28 cellular contexts compared by ENCODE assay signal in the genomic region with DNA sequence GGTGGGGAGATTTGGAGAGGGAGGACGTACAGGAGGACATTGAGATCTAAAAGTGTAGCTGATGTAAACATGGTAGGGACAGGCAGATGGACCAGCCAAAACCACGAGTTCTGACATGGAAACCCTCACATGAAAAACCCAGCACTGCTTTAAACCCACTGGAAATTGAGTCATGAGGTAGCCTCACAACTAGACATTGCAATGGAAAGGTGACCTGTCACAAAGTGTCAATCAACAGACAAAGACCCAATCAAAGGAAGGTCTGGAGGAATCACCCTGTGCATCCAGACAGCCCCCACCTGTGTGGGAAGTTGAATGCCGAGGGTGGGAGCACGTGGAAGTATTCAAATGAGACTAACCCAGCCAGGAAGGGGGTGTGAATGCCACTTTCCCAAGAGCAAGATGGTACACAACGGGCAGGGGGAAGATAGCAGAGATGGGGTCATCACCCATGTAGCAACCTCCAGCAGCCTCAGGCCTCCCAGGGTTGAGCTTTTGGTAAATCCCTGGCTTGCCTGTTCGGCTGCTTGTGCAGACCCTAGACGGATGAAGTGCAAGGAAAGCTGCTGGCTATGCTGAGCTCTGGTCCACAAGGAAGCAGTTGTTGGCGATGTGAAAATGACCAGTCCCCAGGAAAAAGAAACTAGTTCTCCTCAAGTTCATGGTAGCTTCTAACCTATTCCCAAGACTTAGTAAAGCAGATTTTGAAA. TPM values are rescaled to one million over a fixed set of nuclear protein-coding genes. Genes with fewer than 3 reads are reported as not detected.
DNase-seq lines count a peak whose midpoint lies in the region.
"Had no signal": no experiment of that assay in that cellular context is flagged by ENCODE, and none has a peak within 500 bp of the region (broad histone marks: within the 10 kb centered on the region; RNA-seq: fewer than 3 reads in every experiment).

No MANE protein-coding gene starts in this region.

- H3K27me3 Mint-ChIP-seq in activated naive CD4-positive, alpha-beta T cell treated with anti-CD3 and anti-CD28 coated beads, Interleukin-2, amount 50 U/mL, for 24 hours = no peaks in the 10 kb centered on the region
- no peaks in the 10 kb centered on the region for H3K27me3 Mint-ChIP-seq in activated CD4-positive, alpha-beta memory T cell treated with anti-CD3 and anti-CD28 coated beads, Interleukin-2, amount 10 ng/mL, durations not matched to agents 7 days and 5 days

- DNase-seq in activated naive CD4-positive, alpha-beta T cell (lab: John Stamatoyannopoulos, UW) = no peak
- no peak for DNase-seq in activated CD4-positive, alpha-beta memory T cell treated with anti-CD3 and anti-CD28 coated beads, Interleukin-2, amount 10 ng/mL, durations not matched to agents 7 days and 5 days
- DNase-seq in glomerular visceral epithelial cell (ENCODE audit: extremely low spot score) (no peak), HT-29 (ENCODE audit: low spot score) (no peak), COLO668 (lab: John Stamatoyannopoulos, UW; ENCODE audit: unreplicated experiment) (no peak)
- DNase-seq: Caco-2; DMS79 treated with DMSO at 0.1 percent for 48 hours; effector CD8-positive, alpha-beta T cell; foreskin melanocyte; GM23248; HFFc6; MV-4-11; NCI-H2171 treated with DMSO at 0.1 percent for 48 hours; NCI-H526; posterior cingulate gyrus; sigmoid colon; T-helper 9 cell had no signal

- H3K36me3 Mint-ChIP-seq in activated naive CD4-positive, alpha-beta T cell treated with anti-CD3 and anti-CD28 coated beads, Interleukin-2, amount 50 U/mL, for 24 hours = peaks cover 12% of the 10 kb centered on the region
- peaks cover 82% of the 10 kb centered on the region for H3K36me3 Mint-ChIP-seq in activated CD4-positive, alpha-beta memory T cell treated with anti-CD3 and anti-CD28 coated beads, Interleukin-2, amount 10 ng/mL, durations not matched to agents 7 days and 5 days (ENCODE audit: low read depth)
- H3K36me3 Mint-ChIP-seq: brain, neural progenitor cell had no signal

- H3K4me3 Mint-ChIP-seq in activated naive CD4-positive, alpha-beta T cell treated with anti-CD3 and anti-CD28 coated beads, Interleukin-2, amount 50 U/mL, for 24 hours = no peak overlapping the region
- no peak overlapping the region for H3K4me3 Mint-ChIP-seq in activated CD4-positive, alpha-beta memory T cell treated with anti-CD3 and anti-CD28 coated beads, Interleukin-2, amount 10 ng/mL, durations not matched to agents 7 days and 5 days
- H3K4me3 Mint-ChIP-seq: brain, HFFc6, neural progenitor cell had no signal

- H3K4me1 Mint-ChIP-seq in activated naive CD4-positive, alpha-beta T cell treated with anti-CD3 and anti-CD28 coated beads, Interleukin-2, amount 50 U/mL, for 24 hours = peaks cover 87% of the 10 kb centered on the region
- peaks cover 72% of the 10 kb centered on the region for H3K4me1 Mint-ChIP-seq in activated CD4-positive, alpha-beta memory T cell treated with anti-CD3 and anti-CD28 coated beads, Interleukin-2, amount 10 ng/mL, durations not matched to agents 7 days and 5 days
- H3K4me1 Mint-ChIP-seq: neural progenitor cell had no signal

- CTCF ChIA-PET in activated CD4-positive, alpha-beta memory T cell treated with anti-CD3 and anti-CD28 coated beads, Interleukin-2, amount 10 ng/mL, durations not matched to agents 7 days and 5 days (lab: Charles Lee) = interaction anchor here (0.8 to 4.5 kb wide), 9 partner anchors 9 to 304 kb away, joined by 3 to 23 read pairs (median 8); partner anchors contain the start of gene EIF2D

- peaks cover 85% of the 10 kb centered on the region for H3K4me1 ChIP-seq in mononuclear cell (ENCODE audit: insufficient read depth, low read length)
- H3K4me1 ChIP-seq: Caco-2, neural progenitor cell, vagina had no signal

- POLR2A ChIA-PET in activated CD4-positive, alpha-beta memory T cell treated with anti-CD3 and anti-CD28 coated beads, Interleukin-2, amount 10 ng/mL, durations not matched to agents 7 days and 5 days (lab: Charles Lee) = interaction anchor here (1.0 kb wide), 1 partner anchor 231 kb away, joined by 3 read pairs; no protein-coding TSS in a partner anchor

- H3K27me3 ChIP-seq in mononuclear cell (ENCODE audit: insufficient read depth, low read length) = no peaks in the 10 kb centered on the region
- H3K27me3 ChIP-seq: vagina had no signal

- peak overlapping the region; percentile 1 for H3K4me3 ChIP-seq in mononuclear cell (ENCODE audit: low read length)
- H3K4me3 ChIP-seq: GM23248, hepatocyte, neural progenitor cell, sigmoid colon, SK-N-MC, vagina had no signal

- H3K9me3 ChIP-seq in mononuclear cell (ENCODE audit: low read depth, low read length) = no peaks in the 10 kb centered on the region
- H3K9me3 ChIP-seq: Caco-2, sigmoid colon, vagina had no signal

- no peaks in the 10 kb centered on the region for H3K9me3 Mint-ChIP-seq in activated naive CD4-positive, alpha-beta T cell treated with anti-CD3 and anti-CD28 coated beads, Interleukin-2, amount 50 U/mL, for 24 hours
- no peaks in the 10 kb centered on the region for H3K9me3 Mint-ChIP-seq in activated CD4-positive, alpha-beta memory T cell treated with anti-CD3 and anti-CD28 coated beads, Interleukin-2, amount 10 ng/mL, durations not matched to agents 7 days and 5 days
- H3K9me3 Mint-ChIP-seq: brain, HFFc6, neural progenitor cell had no signal

- H3K27ac Mint-ChIP-seq in activated naive CD4-positive, alpha-beta T cell treated with anti-CD3 and anti-CD28 coated beads, Interleukin-2, amount 50 U/mL, for 24 hours = peak overlapping the region; percentile 96
- peak overlapping the region; percentile 8 for H3K27ac Mint-ChIP-seq in activated CD4-positive, alpha-beta memory T cell treated with anti-CD3 and anti-CD28 coated beads, Interleukin-2, amount 10 ng/mL, durations not matched to agents 7 days and 5 days
- H3K27ac Mint-ChIP-seq: brain, HFFc6, neural progenitor cell had no signal

RNA-seq across cellular contexts. Expression of gene FCMR, which starts 5.6 kb away (rescaled TPM):
- 100 to 1,000 TPM; 117 to 121 TPM for total RNA-seq in activated CD4-positive, alpha-beta memory T cell treated with anti-CD3 and anti-CD28 coated beads, Interleukin-2, amount 10 ng/mL, durations not matched to agents 7 days and 5 days
- total RNA-seq in mononuclear cell = 117 TPM
- 0.08 and 3.2 TPM in 2 replicates for total RNA-seq in HT-29 (2014; rRNA removed; shearing (Covaris generic))
- total RNA-seq: Caco-2, HT1080 had no signal

RNA-seq across cellular contexts. Expression of gene IL24, which starts 18.9 kb away (rescaled TPM):
- total RNA-seq in activated CD4-positive, alpha-beta memory T cell treated with anti-CD3 and anti-CD28 coated beads, Interleukin-2, amount 10 ng/mL, durations not matched to agents 7 days and 5 days = not detected
- 0.10 TPM for total RNA-seq in mononuclear cell
- total RNA-seq in HT-29 (2014; rRNA removed; shearing (Covaris generic)) = not detected in 2 replicates
- total RNA-seq: Caco-2, hepatocyte, lower leg skin, sigmoid colon, temporal lobe had no signal

RNA-seq across cellular contexts. Expression of gene PIGR, which starts 30.1 kb away (rescaled TPM):
- not detected for total RNA-seq in activated CD4-positive, alpha-beta memory T cell treated with anti-CD3 and anti-CD28 coated beads, Interleukin-2, amount 10 ng/mL, durations not matched to agents 7 days and 5 days
- total RNA-seq in mononuclear cell = not detected
- total RNA-seq in HT-29 (2014; rRNA removed; shearing (Covaris generic)) = 1.4 and 1.5 TPM in 2 replicates
- total RNA-seq: Caco-2, GM23248 had no signal

RNA-seq across cellular contexts. Expression of gene IL20, which starts 50.7 kb away (rescaled TPM):
- not detected for total RNA-seq in activated CD4-positive, alpha-beta memory T cell treated with anti-CD3 and anti-CD28 coated beads, Interleukin-2, amount 10 ng/mL, durations not matched to agents 7 days and 5 days
- total RNA-seq in mononuclear cell = not detected
- not detected in 2 replicates for total RNA-seq in HT-29 (2014; rRNA removed; shearing (Covaris generic))
- total RNA-seq: Caco-2, esophagus mucosa, GM23248, hepatocyte, HFFc6, HT1080, lower leg skin, sigmoid colon, temporal lobe, vagina had no signal

RNA-seq across cellular contexts. Expression of gene FCAMR, which starts 54.1 kb away (rescaled TPM):
- total RNA-seq in activated CD4-positive, alpha-beta memory T cell treated with anti-CD3 and anti-CD28 coated beads, Interleukin-2, amount 10 ng/mL, durations not matched to agents 7 days and 5 days = not detected
- not detected for total RNA-seq in mononuclear cell
- 0.03 and 0.18 TPM in 2 replicates for total RNA-seq in HT-29 (2014; rRNA removed; shearing (Covaris generic))
- total RNA-seq: GM23248, HFFc6, HT1080, lower leg skin, sigmoid colon, temporal lobe, vagina had no signal

Comparison
In these comparisons a context has a peak if more than half of its experiments do, and no peak if none do; other contexts are left out.
1. RNA of gene FCMR, which starts 5.6 kb away (total RNA-seq): 117 to 121 TPM in activated CD4-positive, alpha-beta memory T cell treated with anti-CD3 and anti-CD28 coated beads, Interleukin-2, amount 10 ng/mL, durations not matched to agents 7 days and 5 days and 117 TPM in mononuclear cell (single experiment); 0.08 to 3.2 TPM in HT-29; every median in the first group is over 10 times any median in the second.